7 cellular contexts compared by ENCODE assay signal in the genomic region with DNA sequence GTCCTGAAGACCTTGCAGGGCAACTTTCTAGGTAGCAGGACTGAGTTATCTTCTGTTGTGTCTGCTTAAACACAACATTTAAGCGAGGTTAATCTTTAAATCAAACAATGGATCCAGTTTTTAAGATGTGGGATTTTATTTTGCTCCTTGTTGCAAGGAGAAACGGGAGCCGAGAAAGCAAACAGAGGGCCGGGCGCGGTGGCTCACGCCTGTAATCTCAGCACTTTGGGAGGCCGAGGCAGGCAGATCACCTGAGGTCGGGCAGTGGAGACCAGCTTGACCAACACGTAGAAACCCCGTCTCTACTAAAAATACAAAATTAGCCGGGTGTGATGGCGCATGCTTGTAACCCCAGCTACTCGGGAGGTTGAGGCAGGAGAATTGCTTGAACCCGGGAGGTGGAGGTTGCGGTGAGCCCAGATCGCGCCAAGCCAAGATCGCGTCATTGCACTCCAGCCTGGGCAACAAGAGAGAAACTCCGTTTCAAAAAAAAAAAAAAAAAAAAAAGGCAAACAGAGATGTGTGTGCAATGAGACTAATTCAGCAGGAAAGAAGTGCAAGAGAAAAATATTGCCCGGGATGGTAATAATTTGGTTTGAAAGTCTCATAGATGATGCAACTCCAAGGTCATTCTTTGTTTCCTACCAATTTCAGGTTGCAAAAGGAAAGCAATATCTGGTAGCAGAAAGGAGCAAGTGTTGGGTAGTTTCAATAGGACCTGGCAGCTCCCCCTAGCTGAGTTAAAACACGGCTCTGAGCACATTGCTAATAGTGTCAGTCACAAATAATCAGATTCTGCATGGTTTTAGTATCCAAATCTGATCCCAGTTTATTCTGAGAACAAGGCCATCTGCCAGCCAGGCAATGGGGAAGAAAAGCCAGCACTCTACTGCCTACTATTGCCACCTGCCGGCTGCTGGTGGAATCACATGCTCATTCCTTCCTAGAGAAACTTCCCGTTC.
DNase-seq lines count a peak whose midpoint lies in the region; ATAC-seq and TF ChIP-seq lines count a peak whose summit lies in the region.

No MANE protein-coding gene starts in this region.

- TF ChIP-seq CTCF in GM13976 (IDR thresholded peaks at IDR 0.05; ENCODE audit: borderline replicate concordance, control extremely low read depth, extremely low read depth, insufficient read depth, missing control alignments) (peak; percentile 85), colonic mucosa (IDR thresholded peaks at IDR 0.05) (peak; percentile 97), left lung (IDR thresholded peaks at IDR 0.05) (peak; percentile 90 to 96)

- in situ Hi-C loops in GM13976 (cut with MboI; ENCODE audit: low sequenced_read_pairs, unreplicated experiment), result loop anchor here (10.0 to 25.0 kb wide), 2 partner anchors 209 to 531 kb away; partner anchors contain the start of gene USP15

- no peaks in the 10 kb centered on the region for H3K27me3 ChIP-seq in colonic mucosa
- no peaks in the 10 kb centered on the region for H3K27me3 ChIP-seq in left lung

- peak; percentile 75 for DNase-seq in GM13976 (ENCODE audit: low spot score)
- DNase-seq in NCI-H446 (lab: John Stamatoyannopoulos, UW), result peak; percentile 75 to 92
- peak; percentile 62 to 77 for DNase-seq in activated CD4-positive, alpha-beta T cell treated with anti-CD3 and anti-CD28 coated beads for 4 hours
- DNase-seq in colonic mucosa, result peak; percentile 87
- peak; percentile 83 to 87 for DNase-seq in left lung
- DNase-seq in stimulated activated CD4-positive, alpha-beta T cell treated with anti-CD3 and anti-CD28 coated beads, Interleukin-4, amount 100 ng/mL, for 24 hours, result peak; percentile 76

- H3K9me3 ChIP-seq in colonic mucosa (no peaks in the 10 kb centered on the region), left lung (no peaks in the 10 kb centered on the region)

- ATAC-seq in HG03196 (IDR thresholded peaks at IDR 0.05; ENCODE audit: unreplicated experiment) (peak; percentile 68), left lung (peak; percentile 98)

- H3K36me3 ChIP-seq in colonic mucosa, result no peaks in the 10 kb centered on the region
- no peaks in the 10 kb centered on the region for H3K36me3 ChIP-seq in left lung

- H3K4me3 ChIP-seq in colonic mucosa, result no peak overlapping the region
- H3K4me3 ChIP-seq in left lung, result no peak overlapping the region

- intact Hi-C loops in colonic mucosa (cut with DNase I) (loop anchor here (2.0 to 5.0 kb wide), 2 partner anchors 191 to 213 kb away; no protein-coding TSS in a partner anchor), left lung (cut with DNase I) (loop anchor here in 1 of 2 donors (10.0 kb wide), 1 partner anchor 359 kb away; no protein-coding TSS in a partner anchor)

- no peak overlapping the region for H3K27ac ChIP-seq in colonic mucosa
- no peak overlapping the region for H3K27ac ChIP-seq in left lung

- H3K9ac ChIP-seq in colonic mucosa (ENCODE audit: low read depth in 2 of 2, low read length in 2 of 2), result no peak overlapping the region

- H3K4me1 ChIP-seq in colonic mucosa, result no peaks in the 10 kb centered on the region
- H3K4me1 ChIP-seq in left lung, result peaks cover 0 to 19% of the 10 kb centered on the region in 2 donors
